In the genomic region with DNA sequence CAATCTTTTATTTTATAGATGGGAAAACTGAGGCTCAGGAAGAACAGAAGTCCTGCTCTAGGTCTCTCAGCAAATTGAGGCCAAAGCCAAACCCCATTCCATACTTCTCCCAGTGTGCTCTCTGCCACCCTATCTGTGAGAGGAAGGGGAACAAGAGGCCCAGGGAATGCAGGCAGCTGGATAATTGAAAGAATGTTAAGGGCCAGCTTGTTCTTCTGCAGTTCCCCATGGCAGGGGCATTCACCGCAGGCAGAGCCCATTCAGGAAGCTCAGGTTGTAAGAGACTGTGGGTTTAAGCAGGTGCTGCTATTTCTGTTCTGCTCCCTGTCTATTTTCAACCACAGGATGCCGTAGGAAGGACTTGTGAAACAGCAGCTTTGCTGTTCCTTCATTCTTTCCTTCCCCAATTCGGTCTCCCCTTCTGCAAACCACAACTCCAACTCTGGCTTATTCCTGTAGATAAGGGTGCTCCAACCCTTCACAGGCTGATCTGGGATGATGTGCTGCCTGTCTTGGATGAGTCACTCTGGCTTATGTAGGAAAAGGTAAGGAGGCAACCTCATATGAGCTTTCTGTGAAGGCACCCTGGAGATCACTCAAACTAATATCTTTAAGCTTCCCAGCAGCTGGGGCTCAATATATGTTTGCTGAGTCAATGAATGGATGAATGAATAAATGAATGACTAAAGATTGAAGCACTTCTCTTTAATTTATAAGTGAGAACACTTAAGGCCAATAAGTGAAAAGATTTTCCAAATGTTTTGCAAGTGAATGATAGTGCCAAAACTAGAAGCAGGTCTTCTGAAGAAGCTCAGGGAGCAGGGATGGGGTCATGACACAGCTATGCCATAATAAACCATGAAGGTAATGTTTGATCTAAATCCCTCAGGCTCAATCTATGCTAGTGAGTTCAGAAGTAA, we compare ENCODE assay signal across 1 cellular context.
TF ChIP-seq lines count a peak whose summit lies in the region.

No MANE protein-coding gene starts in this region.

TF ChIP-seq in H1, 55 proteins besides CTCF, POLR2A, EP300 and RAD21:
- TF ChIP-seq TEAD4 (IDR thresholded peaks at IDR 0.05; ENCODE audit: low read depth, low read length) (peak; percentile 17; the same call in 1 of the 2 replicates), JUND (IDR thresholded peaks at IDR 0.05; ENCODE audit: low read length) (no peak)
